Comparison of ENCODE assay signal across 8 cellular contexts in the genomic region with DNA sequence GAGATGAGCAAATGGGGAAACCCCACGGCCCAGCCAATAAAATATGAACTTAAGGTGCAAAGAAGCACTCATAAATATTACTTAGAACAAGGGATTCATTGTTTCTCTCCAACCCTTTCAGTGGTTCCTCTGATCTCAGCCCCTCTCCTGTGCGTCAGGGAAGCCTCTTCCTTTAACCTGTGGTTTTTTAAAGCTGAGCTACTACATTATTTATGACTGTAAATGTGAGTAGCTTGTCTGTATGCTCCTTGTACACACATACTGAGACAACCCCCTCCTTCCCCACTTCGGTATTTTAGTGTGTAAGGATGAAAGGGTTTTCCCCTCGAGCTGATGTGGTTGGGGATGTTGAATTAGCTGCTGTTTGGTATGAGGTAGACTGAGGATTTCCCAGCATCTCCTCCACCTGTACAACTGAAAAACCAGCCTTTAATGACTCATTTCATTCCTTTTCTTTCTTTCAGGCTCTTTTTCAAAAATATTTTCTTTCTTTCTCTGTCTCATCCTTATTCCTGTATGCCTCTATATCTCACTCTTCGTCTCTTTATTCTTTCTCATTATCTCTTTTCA. TPM values are rescaled to one million over a fixed set of nuclear protein-coding genes. Genes with fewer than 3 reads are reported as not detected.
A peak's percentile ranks its signal among the peaks of the same experiment; 100 is the strongest.
DNase-seq lines count a peak whose midpoint lies in the region; ATAC-seq and TF ChIP-seq lines count a peak whose summit lies in the region.

No MANE protein-coding gene starts in this region.

- H3K27ac Mint-ChIP-seq in MCF 10A (ENCODE audit: low read depth, unreplicated experiment) = peak overlapping the region; percentile 73

- H3K4me1 ChIP-seq in stomach = no peaks in the 10 kb centered on the region

- no peaks in the 10 kb centered on the region for H3K27me3 Mint-ChIP-seq in MCF 10A (ENCODE audit: insufficient read depth, unreplicated experiment)

- DNase-seq in GM12864 (ENCODE audit: low read depth) = peak; percentile 22
- DNase-seq in MCF 10A (ENCODE audit: unreplicated experiment) = peak; percentile 9
- DNase-seq in stomach = no peak
- DNase-seq in GM03348 (ENCODE audit: low spot score) = no peak
- DNase-seq in NCI-H82 (lab: John Stamatoyannopoulos, UW) = no peak
- no peak for DNase-seq in NCI-H2029 (lab: John Stamatoyannopoulos, UW)

- TF ChIP-seq CTCF in GM12864 (IDR thresholded peaks at IDR 0.05; ENCODE audit: low read depth, low read length, missing control alignments) = no peak
- no peak for TF ChIP-seq CTCF in MCF 10A (IDR thresholded peaks at IDR 0.05; ENCODE audit: unreplicated experiment)
- no peak for TF ChIP-seq CTCF in stomach (IDR thresholded peaks at IDR 0.05)

- no TSS peak for BruUV-seq in MCF 10A (replicated peaks; lab: Mats Ljungman, UMichigan)

- no peak for TF ChIP-seq POLR2A in stomach (IDR thresholded peaks at IDR 0.05)

- H3K27me3 ChIP-seq in stomach = no peaks in the 10 kb centered on the region

- POLR2A ChIA-PET in MCF 10A (lab: Yijun Ruan, JAX) = interaction anchor here (0.6 to 2.9 kb wide), 8 partner anchors 13 to 232 kb away, joined by 3 to 12 read pairs (median 4); no protein-coding TSS in a partner anchor

- no peak for TF ChIP-seq EP300 in stomach (IDR thresholded peaks at IDR 0.05)

- no peaks in the 10 kb centered on the region for H3K36me3 ChIP-seq in stomach

- intact Hi-C loops in MCF 10A (cut with micrococcal nuclease) (loop anchor here (5.0 kb wide), 1 partner anchor 112 kb away; no protein-coding TSS in a partner anchor), stomach (cut with DNase I; ENCODE audit: low total_unique reads) (no loop called here)

- H3K4me3 ChIP-seq in GM12864 (ENCODE audit: low read depth, low read length) = no peak overlapping the region
- H3K4me3 ChIP-seq in stomach = no peak overlapping the region

- peaks cover 40% of the 10 kb centered on the region for H3K4me1 Mint-ChIP-seq in MCF 10A (ENCODE audit: insufficient read depth, unreplicated experiment)

- ATAC-seq in GM21360 (IDR thresholded peaks at IDR 0.05; ENCODE audit: unreplicated experiment) (peak; percentile 95), HG03442 (IDR thresholded peaks at IDR 0.05; ENCODE audit: unreplicated experiment) (peak; percentile 93)

- H3K9me3 ChIP-seq in stomach = no peaks in the 10 kb centered on the region

- CTCF ChIA-PET in MCF 10A (lab: Yijun Ruan, JAX) = interaction anchor here (1.0 kb wide), 1 partner anchor 424 kb away, joined by 5 read pairs; no protein-coding TSS in a partner anchor

- peaks cover 7% of the 10 kb centered on the region for H3K36me3 Mint-ChIP-seq in MCF 10A (ENCODE audit: insufficient read depth, unreplicated experiment)

- H3K4me3 Mint-ChIP-seq in MCF 10A (ENCODE audit: unreplicated experiment) = no peak overlapping the region

- no peaks in the 10 kb centered on the region for H3K9me3 Mint-ChIP-seq in MCF 10A (ENCODE audit: unreplicated experiment)

- 35 to 44% (median 40%) methylated on average over 5 of the region's 5 CpGs for WGBS in stomach, 5 donors

- no peak overlapping the region for H3K27ac ChIP-seq in stomach

RNA-seq across cellular contexts. Expression of a gene that starts 6.4 kb away (rescaled TPM):
- not detected in 2 replicates for total RNA-seq in MCF 10A (2022)
- total RNA-seq in stomach = 10 to 100 TPM in 1 of 5 donors, 1 to 10 TPM in 3, not detected in 1; 1.2 to 18.1 (median 4.9) TPM
- polyA plus RNA-seq in stomach = 1 to 10 TPM in 2 of 3 donors, under 1 TPM in 1; 0.25 to 2.4 (median 1.2) TPM

Comparison
In these comparisons a context has a peak if more than half of its experiments do, and no peak if none do; other contexts are left out.
1. DNase-seq: peak in GM12864 (single experiment) and MCF 10A (single experiment); none in stomach (single experiment), GM03348 (single experiment), NCI-H82 (single experiment) and NCI-H2029 (single experiment).